17 cellular contexts compared by ENCODE assay signal in genomic region chr14:91278383-91278715, GRCh38.
"Had no signal": no experiment of that assay in that cellular context is flagged by ENCODE, and none has a peak within 500 bp of the region (broad histone marks: within the 10 kb centered on the region; RNA-seq: fewer than 3 reads in every experiment).

No MANE protein-coding gene starts in this region.

- H3K27me3 Mint-ChIP-seq: activated naive CD8-positive, alpha-beta T cell treated with anti-CD3 and anti-CD28 coated beads, Interleukin-2, amount 10 ng/mL, durations not matched to agents 7 days and 5 days had no signal

- H3K9me3 ChIP-seq: breast epithelium, colonic mucosa had no signal

- H3K27me3 ChIP-seq: breast epithelium, colonic mucosa had no signal

- H3K36me3 ChIP-seq: breast epithelium had no signal

- H3K4me3 Mint-ChIP-seq: activated naive CD8-positive, alpha-beta T cell treated with anti-CD3 and anti-CD28 coated beads, Interleukin-2, amount 10 ng/mL, durations not matched to agents 7 days and 5 days had no signal

- H3K4me1 ChIP-seq: breast epithelium, colonic mucosa had no signal

- DNase-seq: activated CD4-positive, alpha-beta T cell treated with anti-CD3 and anti-CD28 coated beads for 4 hours; activated naive CD8-positive, alpha-beta T cell treated with anti-CD3 and anti-CD28 coated beads, Interleukin-2, amount 10 ng/mL, durations not matched to agents 7 days and 5 days; activated T-cell treated with anti-CD3 and anti-CD28 coated beads for 4 hours; aorta; colonic mucosa; KG1; NCI-H1417 treated with DMSO at 0.1 percent for 48 hours; NCI-H2029; NCI-H345; NCI-H510A treated with DMSO at 0.1 percent for 48 hours; NCI-H69; NK-92 treated with Interleukin-12 subunit alpha and Interleukin-12 subunit beta, amount 100 ng/mL, for 24 hours; PC-3; SIG-M5; T-helper 2 cell had no signal

- H3K27ac Mint-ChIP-seq: activated naive CD8-positive, alpha-beta T cell treated with anti-CD3 and anti-CD28 coated beads, Interleukin-2, amount 10 ng/mL, durations not matched to agents 7 days and 5 days had no signal

- H3K9me3 Mint-ChIP-seq: activated naive CD8-positive, alpha-beta T cell treated with anti-CD3 and anti-CD28 coated beads, Interleukin-2, amount 10 ng/mL, durations not matched to agents 7 days and 5 days had no signal

- H3K27ac ChIP-seq: breast epithelium, colonic mucosa had no signal

- ATAC-seq: activated CD4-positive, CD25-positive, alpha-beta regulatory T cell treated with anti-CD3 and anti-CD28 coated beads, Interleukin-2, amount 50 U/mL, for 24 hours; PC-3 had no signal

- H3K4me3 ChIP-seq: breast epithelium, colonic mucosa had no signal
